Comparison of ENCODE assay signal across 32 cellular contexts in genomic region chr2:161606327-161606726, GRCh38. TPM values are rescaled to one million over a fixed set of nuclear protein-coding genes. Genes with fewer than 3 reads are reported as not detected.
"Had no signal": no experiment of that assay in that cellular context is flagged by ENCODE, and none has a peak within 500 bp of the region (broad histone marks: within the 10 kb centered on the region; RNA-seq: fewer than 3 reads in every experiment).

No MANE protein-coding gene starts in this region.

- DNase-seq: Kasumi-1, KG1, MG63, NCI-H1048, NCI-H1092 treated with DMSO at 0.1 percent for 48 hours, NCI-H1105 treated with DMSO at 0.1 percent for 48 hours, NCI-H1417, NCI-H1436, NCI-H146, NCI-H1694, NCI-H187, NCI-H1930, NCI-H2029 treated with DMSO at 0.1 percent for 48 hours, NCI-H2081 treated with DMSO at 0.1 percent for 48 hours, NCI-H2107, NCI-H2171, NCI-H226, NCI-H446 treated with DMSO at 0.1 percent for 48 hours, NCI-H510A, NCI-H524, NCI-H526, NCI-H69, NCI-H748 treated with DMSO at 0.1 percent for 48 hours, NCI-H82, PC-9, SHP77, SIG-M5, SJCRH30 had no signal

- ATAC-seq: Panc1, Right ventricle myocardium inferior, SK-N-SH treated with all-trans-retinoic acid at 6 μM for 48 hours had no signal

RNA-seq across cellular contexts. Expression of gene SLC4A10, which starts 17.9 kb away (rescaled TPM):
- total RNA-seq: PC-9, Right ventricle myocardium inferior, RPMI7951 had no signal
